26 cellular contexts compared by ENCODE assay signal in genomic region chr4:131026771-131027170, GRCh38.
A peak's percentile ranks its signal among the peaks of the same experiment; 100 is the strongest.
DNase-seq lines count a peak whose midpoint lies in the region; ATAC-seq, FAIRE-seq and TF ChIP-seq lines count a peak whose summit lies in the region.
"Had no signal": no experiment of that assay in that cellular context is flagged by ENCODE, and none has a peak within 500 bp of the region (broad histone marks: within the 10 kb centered on the region; RNA-seq: fewer than 3 reads in every experiment).

No MANE protein-coding gene starts in this region.

- TF ChIP-seq EP300 in A549 (IDR thresholded peaks at IDR 0.05) (no peak), H1 (IDR thresholded peaks at IDR 0.05; ENCODE audit: borderline replicate concordance in 1 of 2, low read depth in 2 of 2, low read length in 2 of 2) (no peak)

- H3K23ac ChIP-seq in IMR-90 (ENCODE audit: low read depth, low read length) (no peak overlapping the region), H1 (ENCODE audit: insufficient read length) (no peak overlapping the region)

- in situ Hi-C loops in IMR-90 (cut with MboI; ENCODE audit: low sequenced_read_pairs): no loop called here

- H4K8ac ChIP-seq in IMR-90 (ENCODE audit: low read depth in 2 of 2, low read length in 2 of 2): no peak overlapping the region
- no peak overlapping the region for H4K8ac ChIP-seq in H1 (ENCODE audit: extremely low read depth, insufficient read depth, low read length)

- H3K18ac ChIP-seq in IMR-90 (ENCODE audit: low read depth, low read length): no peak overlapping the region
- no peak overlapping the region for H3K18ac ChIP-seq in H1 (ENCODE audit: extremely low read depth, low read length)

- H3K36me3 ChIP-seq in IMR-90 (ENCODE audit: control insufficient read depth, insufficient read depth, low read length): no peaks in the 10 kb centered on the region
- no peaks in the 10 kb centered on the region for H3K36me3 ChIP-seq in H1 (ENCODE audit: control insufficient read depth in 2 of 4, insufficient read depth in 4 of 4, low read length in 3 of 4)
- H3K36me3 ChIP-seq in osteoblast (ENCODE audit: insufficient read depth, low read length): no peaks in the 10 kb centered on the region
- H3K36me3 ChIP-seq: BLaER1 treated with 17β-estradiol and CSF1 and Interleukin-3, amounts not matched to agents 10 nM and 100 nM had no signal

- H2AFZ ChIP-seq in IMR-90 (replicated peaks; ENCODE audit: low read length, poor library complexity) (no peak overlapping the region), H1 (ENCODE audit: low read length) (no peak overlapping the region), osteoblast (ENCODE audit: low read length) (no peak overlapping the region)

- ATAC-seq in A549 (no peak), IMR-90 (ENCODE audit: low read depth) (no peak), GM19452 (IDR thresholded peaks at IDR 0.05; ENCODE audit: unreplicated experiment) (no peak), GM21825 (IDR thresholded peaks at IDR 0.05; ENCODE audit: unreplicated experiment) (no peak), HG03139 (IDR thresholded peaks at IDR 0.05; ENCODE audit: unreplicated experiment) (no peak)
- ATAC-seq: CD8-positive, alpha-beta T cell; GM12878 had no signal

- intact Hi-C loops in IMR-90 (cut with micrococcal nuclease): no loop called here

- H4K91ac ChIP-seq in IMR-90 (ENCODE audit: insufficient read depth, low read depth, low read length): no peak overlapping the region
- no peak overlapping the region for H4K91ac ChIP-seq in H1 (replicated peaks; ENCODE audit: insufficient read length, low read length)

- H2BK15ac ChIP-seq in IMR-90 (ENCODE audit: low read depth, low read length): no peak overlapping the region
- no peak overlapping the region for H2BK15ac ChIP-seq in H1 (ENCODE audit: low read length)

- H3K79me1 ChIP-seq in IMR-90 (ENCODE audit: low read depth in 1 of 2, low read length in 2 of 2): no peaks in the 10 kb centered on the region
- H3K79me1 ChIP-seq in H1 (ENCODE audit: low read depth, low read length): no peaks in the 10 kb centered on the region

- POLR2A ChIA-PET in A549 (lab: Yijun Ruan, JAX) (no interaction called here), IMR-90 (lab: Charles Lee; ENCODE audit: unreplicated experiment) (no interaction called here), H1 (lab: Charles Lee; ENCODE audit: partially characterized antibody) (no interaction called here)

- H2BK120ac ChIP-seq in IMR-90 (ENCODE audit: low read depth, low read length): no peak overlapping the region
- H2BK120ac ChIP-seq in H1 (replicated peaks; ENCODE audit: low read depth, low read length): no peak overlapping the region

- H3K4ac ChIP-seq in IMR-90 (ENCODE audit: low read depth, low read length) (no peak overlapping the region), H1 (replicated peaks; ENCODE audit: insufficient read length, low read depth, low read length) (no peak overlapping the region)

- BruUV-seq in IMR-90 (replicated peaks; lab: Mats Ljungman, UMichigan): no TSS peak

- no peak overlapping the region for H3K4me3 ChIP-seq in A549
- no peak overlapping the region for H3K4me3 ChIP-seq in IMR-90 (ENCODE audit: insufficient read depth, low read depth, low read length)
- no peak overlapping the region for H3K4me3 ChIP-seq in H1 (ENCODE audit: extremely low read depth in 1 of 4, insufficient read depth in 2 of 4, low read depth in 3 of 4, low read length in 4 of 4)
- no peak overlapping the region for H3K4me3 ChIP-seq in osteoblast (ENCODE audit: insufficient read depth, low read length)
- H3K4me3 ChIP-seq: BLaER1 treated with 17β-estradiol and CSF1 and Interleukin-3, amounts not matched to agents 10 nM and 100 nM; GM12878 had no signal

- no peak for TF ChIP-seq CTCF in A549 (IDR thresholded peaks at IDR 0.05)
- no peak for TF ChIP-seq CTCF in IMR-90 (conservative IDR thresholded peaks at IDR 0.05; ENCODE audit: low read depth, low read length)
- no peak for TF ChIP-seq CTCF in H1 (IDR thresholded peaks at IDR 0.05; ENCODE audit: control extremely low read depth in 1 of 3, insufficient read depth in 1 of 3, low read depth in 1 of 3, low read length in 3 of 3)
- TF ChIP-seq CTCF in osteoblast (IDR thresholded peaks at IDR 0.05; ENCODE audit: extremely low read depth, low read depth, low read length): no peak

- H3K27me3 ChIP-seq in IMR-90 (ENCODE audit: control insufficient read depth, insufficient read depth, low read length) (no peaks in the 10 kb centered on the region), H1 (replicated peaks in 1 of 4; ENCODE audit: control insufficient read depth in 3 of 4, extremely low read depth in 1 of 4, insufficient read depth in 3 of 4, low read length in 3 of 4) (no peaks in the 10 kb centered on the region), osteoblast (ENCODE audit: insufficient read depth, low read length) (no peaks in the 10 kb centered on the region)
- H3K27me3 ChIP-seq: BLaER1 treated with 17β-estradiol and CSF1 and Interleukin-3, amounts not matched to agents 10 nM and 100 nM had no signal

- H2BK12ac ChIP-seq in H1 (ENCODE audit: low read depth, low read length): no peak overlapping the region

- H3K9me3 ChIP-seq in A549: no peaks in the 10 kb centered on the region
- peaks cover 2% of the 10 kb centered on the region; the same call in 1 of the 2 replicates for H3K9me3 ChIP-seq in IMR-90 (ENCODE audit: control insufficient read depth, insufficient read depth, low read length)
- H3K9me3 ChIP-seq in H1 (ENCODE audit: insufficient read depth in 2 of 2, low read depth in 1 of 2, low read length in 1 of 2): no peaks in the 10 kb centered on the region; a peak in 1 of 4 replicates
- H3K9me3 ChIP-seq in osteoblast (ENCODE audit: low read depth, low read length): no peaks in the 10 kb centered on the region
- H3K9me3 ChIP-seq: BLaER1 treated with 17β-estradiol and CSF1 and Interleukin-3, amounts not matched to agents 10 nM and 100 nM had no signal

- H3K56ac ChIP-seq in IMR-90 (ENCODE audit: extremely low read depth, insufficient read depth, low read length) (no peak overlapping the region), H1 (replicated peaks; ENCODE audit: insufficient read length, low read depth, low read length) (no peak overlapping the region)

- H4K5ac ChIP-seq in IMR-90 (ENCODE audit: low read depth, low read length) (no peak overlapping the region), H1 (ENCODE audit: insufficient read length, low read depth, low read length) (no peak overlapping the region)

- TF ChIP-seq RAD21 in A549 (conservative IDR thresholded peaks at IDR 0.05 in 1 of 2, IDR thresholded peaks at IDR 0.05 in 1 of 2) (no peak), IMR-90 (IDR thresholded peaks at IDR 0.05; ENCODE audit: low read length) (no peak), H1 (IDR thresholded peaks at IDR 0.05 in 1 of 2, conservative IDR thresholded peaks at IDR 0.05 in 1 of 2; ENCODE audit: low read depth in 2 of 2, low read length in 2 of 2) (no peak)

- H3K4me2 ChIP-seq in A549 (no peak overlapping the region), IMR-90 (ENCODE audit: low read depth, low read length) (no peak overlapping the region), H1 (ENCODE audit: insufficient read depth in 1 of 2, low read depth in 2 of 2, low read length in 2 of 2) (no peak overlapping the region), osteoblast (ENCODE audit: insufficient read depth, low read length) (no peak overlapping the region)
- H3K4me2 ChIP-seq: BLaER1 treated with 17β-estradiol and CSF1 and Interleukin-3, amounts not matched to agents 10 nM and 100 nM had no signal

- no peak overlapping the region for H3K27ac ChIP-seq in A549
- H3K27ac ChIP-seq in IMR-90 (ENCODE audit: insufficient read depth, low read length): no peak overlapping the region
- H3K27ac ChIP-seq in H1 (ENCODE audit: low read depth, low read length): no peak overlapping the region
- no peak overlapping the region for H3K27ac ChIP-seq in osteoblast (ENCODE audit: low read depth, low read length)
- H3K27ac ChIP-seq: BLaER1 treated with 17β-estradiol and CSF1 and Interleukin-3, amounts not matched to agents 10 nM and 100 nM; C4-2B had no signal

- H3K9ac ChIP-seq in IMR-90 (ENCODE audit: low read depth, low read length) (no peak overlapping the region), H1 (replicated peaks in 1 of 4; ENCODE audit: extremely low read depth in 1 of 4, low read depth in 3 of 4, low read length in 3 of 4) (no peak overlapping the region)
- H3K9ac ChIP-seq: BLaER1 treated with 17β-estradiol and CSF1 and Interleukin-3, amounts not matched to agents 10 nM and 100 nM had no signal

- no peak for DNase-seq in A549 (ENCODE audit: low read depth in 1 of 2, low spot score in 1 of 2)
- no peak for DNase-seq in IMR-90
- DNase-seq in H1 (ENCODE audit: low read depth in 1 of 2, low spot score in 2 of 2): no peak
- peak; percentile 9 for DNase-seq in osteoblast (ENCODE audit: insufficient read length, low spot score, missing footprints)
- DNase-seq in T-helper 1 cell: no peak
- DNase-seq: 8988T; AML-193; CD4-positive, alpha-beta T cell; CD8-positive, alpha-beta T cell; COR-L47; DMS 273 treated with DMSO at 0.1 percent for 48 hours; DMS153; DMS53; DMS79; DND-41; EL; GDM1 had no signal

- H2AK5ac ChIP-seq in IMR-90 (ENCODE audit: low read depth, low read length) (no peak overlapping the region), H1 (ENCODE audit: low read depth, low read length) (no peak overlapping the region)

- H3K79me2 ChIP-seq in H1 (ENCODE audit: control insufficient read depth in 1 of 2, insufficient read depth in 2 of 2, low read length in 2 of 2): no peaks in the 10 kb centered on the region
- no peaks in the 10 kb centered on the region for H3K79me2 ChIP-seq in osteoblast (ENCODE audit: insufficient read depth, low read length)

- dilution Hi-C loops in IMR-90 (cut with HindIII; ENCODE audit: low sequenced_read_pairs, unreplicated experiment): no loop called here

- H3K9me1 ChIP-seq in IMR-90 (ENCODE audit: insufficient read depth, low read length): no peaks in the 10 kb centered on the region

- H2AK9ac ChIP-seq in IMR-90 (replicated peaks; ENCODE audit: low read depth, low read length, poor library complexity): no peak overlapping the region

- TF ChIP-seq POLR2A in A549 (IDR thresholded peaks at IDR 0.05; ENCODE audit: low read length): no peak
- TF ChIP-seq POLR2A in IMR-90 (IDR thresholded peaks at IDR 0.05; ENCODE audit: low read depth, low read length): no peak
- no peak for TF ChIP-seq POLR2A in H1 (IDR thresholded peaks at IDR 0.05; ENCODE audit: control extremely low read depth in 1 of 2, low read depth in 2 of 2, low read length in 2 of 2)

- H4K20me1 ChIP-seq in IMR-90 (ENCODE audit: insufficient read depth, low read length) (no peaks in the 10 kb centered on the region), H1 (replicated peaks in 1 of 2; ENCODE audit: control insufficient read depth in 1 of 2, insufficient read depth in 2 of 2, low read length in 2 of 2) (no peaks in the 10 kb centered on the region), osteoblast (ENCODE audit: insufficient read depth, low read length) (no peaks in the 10 kb centered on the region)
- H4K20me1 ChIP-seq: BLaER1 treated with 17β-estradiol and CSF1 and Interleukin-3, amounts not matched to agents 10 nM and 100 nM had no signal

- H3K4me1 ChIP-seq in A549: no peaks in the 10 kb centered on the region
- H3K4me1 ChIP-seq in IMR-90 (ENCODE audit: control insufficient read depth, insufficient read depth, low read length): no peaks in the 10 kb centered on the region
- no peaks in the 10 kb centered on the region for H3K4me1 ChIP-seq in H1 (replicated peaks in 1 of 4; ENCODE audit: control insufficient read depth in 3 of 4, insufficient read depth in 4 of 4, low read length in 3 of 4)
- H3K4me1 ChIP-seq in osteoblast (ENCODE audit: insufficient read depth, low read length): no peaks in the 10 kb centered on the region
- H3K4me1 ChIP-seq: BLaER1 treated with 17β-estradiol and CSF1 and Interleukin-3, amounts not matched to agents 10 nM and 100 nM had no signal

- H3K23me2 ChIP-seq in H1 (ENCODE audit: low read depth, low read length): no peaks in the 10 kb centered on the region

- H2BK20ac ChIP-seq in IMR-90 (ENCODE audit: low read depth, low read length): no peak overlapping the region
- no peak overlapping the region for H2BK20ac ChIP-seq in H1 (ENCODE audit: low read length)

- H3K14ac ChIP-seq in IMR-90 (replicated peaks; ENCODE audit: low read depth, low read length): no peak overlapping the region
- H3K14ac ChIP-seq in H1 (ENCODE audit: insufficient read length): no peak overlapping the region

- no peak for FAIRE-seq in A549 (lab: Jason Lieb, UNC)
- no peak for FAIRE-seq in H1 (lab: Jason Lieb, UNC)
- FAIRE-seq: GM12878, GM12892, GM18507, GM19239 had no signal

- H2BK5ac ChIP-seq in IMR-90 (ENCODE audit: low read depth, low read length, poor library complexity, severe bottlenecking) (no peak overlapping the region), H1 (ENCODE audit: low read depth, low read length) (no peak overlapping the region)

- CTCF ChIA-PET in A549 (lab: Yijun Ruan, JAX): interaction anchor here (1.3 kb wide), 1 partner anchor 105 kb away, joined by 3 read pairs; no protein-coding TSS in a partner anchor
- CTCF ChIA-PET in IMR-90 (lab: Yijun Ruan, JAX): no interaction called here
- CTCF ChIA-PET in H1 (lab: Charles Lee; ENCODE audit: partially characterized antibody): no interaction called here

- WGBS in A549 (ENCODE audit: missing lambda C conversion rate): 45% methylated on average over 9 of the region's 9 CpGs
- WGBS in IMR-90 (ENCODE audit: extremely low coverage in 2 of 2, insufficient read length in 1 of 2), 2 experiments: no CpG with 5 or more reads among the region's 9 CpGs
- WGBS in H1 (ENCODE audit: extremely low coverage in 1 of 2, insufficient coverage in 1 of 2, insufficient read length in 1 of 2, insufficient replicate concordance in 2 of 2, low coverage in 1 of 2, low lambda C conversion rate in 2 of 2, missing lambda C conversion rate in 1 of 2), 2 experiments: 96% methylated on average over 9 of the region's 9 CpGs; no CpG with 5 or more reads in 1 of the 2 experiments

Comparison
In these comparisons a context has a peak if more than half of its experiments do, and no peak if none do; other contexts are left out.
1. Of the 18 proteins assayed by ChIP-seq in both H1 and A549: peak only in H1: none; only in A549: none; in both: MAFK; in neither: 17.